ENCODE assay signal across 32 cellular contexts in genomic region chr2:82260521-82260920, GRCh38.
"Had no signal": no experiment of that assay in that cellular context is flagged by ENCODE, and none has a peak within 500 bp of the region (broad histone marks: within the 10 kb centered on the region; RNA-seq: fewer than 3 reads in every experiment).

No MANE protein-coding gene starts in this region.

- H3K27me3 Mint-ChIP-seq: activated CD4-positive, alpha-beta T cell treated with anti-CD3 and anti-CD28 coated beads for 36 hours; activated CD8-positive, alpha-beta T cell treated with anti-CD3 and anti-CD28 coated beads for 36 hours; activated naive CD8-positive, alpha-beta T cell; activated T-helper 17 cell treated with anti-CD3 and anti-CD28 coated beads, Interleukin-2, amount 50 U/mL, for 72 hours; central memory CD8-positive, alpha-beta T cell; dendritic cell treated with granulocyte-macrophage colony-stimulating factor and Interleukin-4, amounts not matched to agents 40 ng/mL and 50 ng/mL, for 4 days; effector memory CD8-positive, alpha-beta T cell had no signal

- H3K9me3 ChIP-seq: gastroesophageal sphincter had no signal

- H3K4me3 ChIP-seq: coronary artery, dorsolateral prefrontal cortex, esophagus squamous epithelium, gastroesophageal sphincter, heart right ventricle had no signal

- H3K4me1 Mint-ChIP-seq: activated CD4-positive, alpha-beta T cell treated with anti-CD3 and anti-CD28 coated beads for 36 hours; activated T-helper 17 cell treated with anti-CD3 and anti-CD28 coated beads, Interleukin-2, amount 50 U/mL, for 72 hours; central memory CD8-positive, alpha-beta T cell had no signal

- H3K27me3 ChIP-seq: brain microvascular endothelial cell, dorsolateral prefrontal cortex, esophagus squamous epithelium, gastroesophageal sphincter, heart right ventricle had no signal

- H3K27ac ChIP-seq: brain microvascular endothelial cell, coronary artery, dorsolateral prefrontal cortex, epithelial cell of prostate, esophagus squamous epithelium, gastroesophageal sphincter, heart right ventricle had no signal

- FAIRE-seq: astrocyte, bronchial epithelial cell, endometrium, endothelial cell of umbilical vein had no signal

- H3K36me3 Mint-ChIP-seq: activated naive CD8-positive, alpha-beta T cell had no signal

- DNase-seq: activated CD4-positive, alpha-beta T cell treated with anti-CD3 and anti-CD28 coated beads for 36 hours; activated CD4-positive, alpha-beta T cell treated with anti-CD3 and anti-CD28 coated beads, Interleukin-2, amount 50 U/mL, for 1 hour; activated CD4-positive, alpha-beta T cell treated with anti-CD3 and anti-CD28 coated beads, Interleukin-2, amount 50 U/mL, for 48 hours; activated CD4-positive, CD25-positive, alpha-beta regulatory T cell; activated CD4-positive, CD25-positive, alpha-beta regulatory T cell treated with anti-CD3 and anti-CD28 coated beads, Interleukin-2, amount 50 U/mL, for 72 hours; activated CD8-positive, alpha-beta memory T cell treated with anti-CD3 and anti-CD28 coated beads for 24 hours; activated CD8-positive, alpha-beta T cell treated with anti-CD3 and anti-CD28 coated beads for 36 hours; activated effector memory CD4-positive, alpha-beta T cell treated with Interleukin-2 at 50 U/mL for 16 hours; activated gamma-delta T cell treated with Interleukin-2 at 50 U/mL for 16 hours; activated naive CD4-positive, alpha-beta T cell treated with anti-CD3 and anti-CD28 coated beads, Interleukin-2, amount 50 U/mL, for 16 hours; activated naive CD4-positive, alpha-beta T cell treated with Interleukin-2 at 50 U/mL for 16 hours; activated T-cell treated with anti-CD3 and anti-CD28 coated beads, Interleukin-2, amount 50 U/mL, for 4 hours; amniotic stem cell; anterior cingulate cortex; brain microvascular endothelial cell; dorsolateral prefrontal cortex; effector memory CD8-positive, alpha-beta T cell; esophagus squamous epithelium; foreskin melanocyte; heart right ventricle; T-helper 2 cell had no signal

- H3K4me1 ChIP-seq: esophagus squamous epithelium, gastroesophageal sphincter, heart right ventricle had no signal

- H3K27ac Mint-ChIP-seq: activated CD4-positive, alpha-beta T cell treated with anti-CD3 and anti-CD28 coated beads for 36 hours; activated CD8-positive, alpha-beta T cell treated with anti-CD3 and anti-CD28 coated beads for 36 hours; activated naive CD8-positive, alpha-beta T cell; activated T-helper 17 cell treated with anti-CD3 and anti-CD28 coated beads, Interleukin-2, amount 50 U/mL, for 72 hours; dendritic cell treated with granulocyte-macrophage colony-stimulating factor and Interleukin-4, amounts not matched to agents 40 ng/mL and 50 ng/mL, for 4 days; effector memory CD8-positive, alpha-beta T cell had no signal

- ATAC-seq: activated CD4-positive, alpha-beta T cell treated with anti-CD3 and anti-CD28 coated beads for 36 hours; activated CD8-positive, alpha-beta T cell treated with anti-CD3 and anti-CD28 coated beads for 36 hours; activated T-cell treated with anti-CD3 and anti-CD28 coated beads, Interleukin-2, amount 50 U/mL, for 4 hours; activated T-helper 17 cell treated with anti-CD3 and anti-CD28 coated beads, Interleukin-2, amount 50 U/mL, for 72 hours; effector memory CD8-positive, alpha-beta T cell; gastroesophageal sphincter; heart right ventricle had no signal

- H3K4me3 Mint-ChIP-seq: activated CD4-positive, alpha-beta T cell treated with anti-CD3 and anti-CD28 coated beads for 36 hours; activated CD8-positive, alpha-beta T cell treated with anti-CD3 and anti-CD28 coated beads for 36 hours; activated naive CD8-positive, alpha-beta T cell; activated T-cell treated with anti-CD3 and anti-CD28 coated beads, Interleukin-2, amount 50 U/mL, for 4 hours; activated T-helper 17 cell treated with anti-CD3 and anti-CD28 coated beads, Interleukin-2, amount 50 U/mL, for 72 hours; central memory CD8-positive, alpha-beta T cell; dendritic cell treated with granulocyte-macrophage colony-stimulating factor and Interleukin-4, amounts not matched to agents 40 ng/mL and 50 ng/mL, for 4 days; effector memory CD8-positive, alpha-beta T cell had no signal

- H3K36me3 ChIP-seq: brain microvascular endothelial cell, esophagus squamous epithelium, gastroesophageal sphincter, heart right ventricle had no signal
